8 cellular contexts compared by ENCODE assay signal in genomic region chr17:75404223-75404738, GRCh38. TPM values are rescaled to one million over a fixed set of nuclear protein-coding genes. Genes with fewer than 3 reads are reported as not detected.
A peak's percentile ranks its signal among the peaks of the same experiment; 100 is the strongest.
DNase-seq lines count a peak whose midpoint lies in the region; ATAC-seq and TF ChIP-seq lines count a peak whose summit lies in the region.

No MANE protein-coding gene starts in this region.

- peak; percentile 24 to 71 (median 44) for DNase-seq in CD8-positive, alpha-beta memory T cell
- DNase-seq in activated T-cell treated with anti-CD3 and anti-CD28 coated beads, Interleukin-2, amount 50 U/mL, for 48 hours: peak; percentile 63 to 70
- peak; percentile 74 for DNase-seq in fibroblast of gingiva (ENCODE audit: low read depth)
- DNase-seq in superior temporal gyrus (ENCODE audit: extremely low spot score): peak; percentile 82

- peak overlapping the region; percentile 74 for H3K4me2 ChIP-seq in OCI-LY3 (ENCODE audit: low read length)

- H3K9me3 ChIP-seq in CD8-positive, alpha-beta memory T cell (ENCODE audit: low read length): no peaks in the 10 kb centered on the region
- H3K9me3 ChIP-seq in HUES6 (ENCODE audit: control insufficient read depth, insufficient read depth, low read depth, low read length): no peaks in the 10 kb centered on the region
- H3K9me3 ChIP-seq in OCI-LY3 (ENCODE audit: insufficient read depth, low read length): no peaks in the 10 kb centered on the region
- H3K9me3 ChIP-seq in muscle layer of colon (ENCODE audit: low read length): no peaks in the 10 kb centered on the region

- H3K36me3 Mint-ChIP-seq in CD8-positive, alpha-beta memory T cell: peaks cover 0 to 21% (median 0%) of the 10 kb centered on the region in 3 donors

- H3K4me1 ChIP-seq in CD8-positive, alpha-beta memory T cell (ENCODE audit: insufficient read depth, low read length): peaks cover 46% of the 10 kb centered on the region
- H3K4me1 ChIP-seq in HUES6 (ENCODE audit: control insufficient read depth, insufficient read depth, low read length) (peaks cover 7% of the 10 kb centered on the region), OCI-LY3 (ENCODE audit: low read length) (peaks cover 27% of the 10 kb centered on the region), muscle layer of colon (ENCODE audit: insufficient read depth, low read length) (peaks cover 26% of the 10 kb centered on the region)

- ATAC-seq in GM21423 (IDR thresholded peaks at IDR 0.05; ENCODE audit: unreplicated experiment): no peak

- peak; percentile 51 for TF ChIP-seq CTCF in OCI-LY3 (IDR thresholded peaks at IDR 0.05; ENCODE audit: low read depth, low read length)

- H3K4me3 ChIP-seq in CD8-positive, alpha-beta memory T cell (ENCODE audit: low read length): peak overlapping the region; percentile 68
- H3K4me3 ChIP-seq in HUES6 (ENCODE audit: low read depth, low read length) (peak overlapping the region; percentile 95), OCI-LY3 (ENCODE audit: low read length) (peak overlapping the region; percentile 84), muscle layer of colon (ENCODE audit: low read depth in 1 of 2, low read length in 2 of 2) (peak overlapping the region; percentile 62 to 94)

- H2AFZ ChIP-seq in OCI-LY3 (ENCODE audit: low read depth, low read length): no peak overlapping the region

- CTCF ChIA-PET in CD8-positive, alpha-beta memory T cell (lab: Charles Lee): interaction anchor here (1.2 to 8.0 kb wide), 2 partner anchors 81 to 115 kb away, joined by 6 to 78 read pairs; partner anchors contain the start of gene SLC25A19

- H3K27me3 Mint-ChIP-seq in CD8-positive, alpha-beta memory T cell: no peaks in the 10 kb centered on the region

- H4K20me1 ChIP-seq in OCI-LY3 (ENCODE audit: insufficient read depth, low read length): peaks cover 45% of the 10 kb centered on the region

- POLR2A ChIA-PET in CD8-positive, alpha-beta memory T cell (lab: Charles Lee): interaction anchor here (1.0 to 1.1 kb wide), 2 partner anchors 115 to 134 kb away, joined by 3 to 4 read pairs; partner anchors contain the start of genes MIF4GD and SLC25A19

- H3K9me3 Mint-ChIP-seq in CD8-positive, alpha-beta memory T cell: no peaks in the 10 kb centered on the region

- peaks cover 39 to 52% (median 51%) of the 10 kb centered on the region in 3 donors for H3K4me1 Mint-ChIP-seq in CD8-positive, alpha-beta memory T cell

- no peaks in the 10 kb centered on the region for H3K27me3 ChIP-seq in CD8-positive, alpha-beta memory T cell (ENCODE audit: insufficient read depth, low read length, poor library complexity, severe bottlenecking)
- H3K27me3 ChIP-seq in HUES6 (ENCODE audit: control insufficient read depth, insufficient read depth, low read length) (no peaks in the 10 kb centered on the region), OCI-LY3 (ENCODE audit: low read depth, low read length) (no peaks in the 10 kb centered on the region), muscle layer of colon (ENCODE audit: control insufficient read depth in 1 of 2, insufficient read depth in 2 of 2, low read length in 2 of 2) (no peaks in the 10 kb centered on the region)

- peak overlapping the region; percentile 93 to 98 (median 97) for H3K4me3 Mint-ChIP-seq in CD8-positive, alpha-beta memory T cell

- peaks cover 63% of the 10 kb centered on the region for H3K79me2 ChIP-seq in OCI-LY3 (ENCODE audit: low read length)

- H3K9ac ChIP-seq in HUES6 (ENCODE audit: low read length) (peak overlapping the region; percentile 92), OCI-LY3 (ENCODE audit: low read length) (peak overlapping the region; percentile 93), muscle layer of colon (ENCODE audit: low read length) (peak overlapping the region; percentile 80)

- H3K27ac ChIP-seq in CD8-positive, alpha-beta memory T cell (ENCODE audit: low read depth, low read length): peak overlapping the region; percentile 90
- H3K27ac ChIP-seq in HUES6 (ENCODE audit: low read depth, low read length) (no peak overlapping the region), OCI-LY3 (ENCODE audit: low read length) (peak overlapping the region; percentile 93), muscle layer of colon (ENCODE audit: low read depth, low read length) (peak overlapping the region; percentile 97)

- peak overlapping the region; percentile 86 to 99 (median 95) for H3K27ac Mint-ChIP-seq in CD8-positive, alpha-beta memory T cell

- H3K36me3 ChIP-seq in CD8-positive, alpha-beta memory T cell (ENCODE audit: insufficient read depth, low read length): no peaks in the 10 kb centered on the region
- H3K36me3 ChIP-seq in HUES6 (ENCODE audit: control insufficient read depth, insufficient read depth, low read length): no peaks in the 10 kb centered on the region
- peaks cover 20% of the 10 kb centered on the region for H3K36me3 ChIP-seq in OCI-LY3 (replicated peaks; ENCODE audit: low read depth, low read length)
- H3K36me3 ChIP-seq in muscle layer of colon (ENCODE audit: insufficient read depth, low read length): no peaks in the 10 kb centered on the region

RNA-seq across cellular contexts. Expression of gene GRB2, which starts 1.2 kb away (rescaled TPM):
- total RNA-seq in CD8-positive, alpha-beta memory T cell: 100 to 1,000 TPM; 180 to 189 TPM
- polyA plus RNA-seq in CD8-positive, alpha-beta memory T cell: 158 TPM

RNA-seq across cellular contexts. Expression of gene TMEM94, which starts 52.2 kb away (rescaled TPM):
- total RNA-seq in CD8-positive, alpha-beta memory T cell: 10 to 100 TPM; 63.3 to 66.0 TPM
- 18.8 TPM for polyA plus RNA-seq in CD8-positive, alpha-beta memory T cell
